ENCODE assay signal across 18 cellular contexts in genomic region chr3:31800436-31800835, GRCh38.
A peak's percentile ranks its signal among the peaks of the same experiment; 100 is the strongest.
DNase-seq lines count a peak whose midpoint lies in the region; ATAC-seq and TF ChIP-seq lines count a peak whose summit lies in the region.
"Had no signal": no experiment of that assay in that cellular context is flagged by ENCODE, and none has a peak within 500 bp of the region (broad histone marks: within the 10 kb centered on the region; RNA-seq: fewer than 3 reads in every experiment).

No MANE protein-coding gene starts in this region.

- DNase-seq in WTC11 (ENCODE audit: low spot score) (no peak), fibroblast of peridontal ligament (ENCODE audit: extremely low read depth) (peak; percentile 72), Karpas-422 (no peak), NCI-H1694 treated with DMSO at 0.1 percent for 48 hours (lab: John Stamatoyannopoulos, UW) (no peak)
- DNase-seq: BE2C; C1 segment of cervical spinal cord; CD4-positive, CD25-positive, alpha-beta regulatory T cell; CD8-positive, alpha-beta memory T cell; COR-L47; DMS 273 treated with DMSO at 0.1 percent for 48 hours; DMS53; DND-41; EL; GOT3; H9 had no signal

- H3K9ac ChIP-seq in Karpas-422 (ENCODE audit: low read length), result no peak overlapping the region

- peaks cover 5% of the 10 kb centered on the region; the same call in 1 of the 2 replicates for H3K36me3 Mint-ChIP-seq in WTC11
- H3K36me3 Mint-ChIP-seq: CD4-positive, CD25-positive, alpha-beta regulatory T cell; CD8-positive, alpha-beta memory T cell had no signal

- no peaks in the 10 kb centered on the region for H3K27me3 ChIP-seq in Karpas-422 (ENCODE audit: low read length)
- H3K27me3 ChIP-seq: BE2C had no signal

- no peaks in the 10 kb centered on the region for H3K27me3 Mint-ChIP-seq in WTC11 (ENCODE audit: low read depth)

- H3K4me3 Mint-ChIP-seq in WTC11, result no peak overlapping the region
- H3K4me3 Mint-ChIP-seq: CD4-positive, CD25-positive, alpha-beta regulatory T cell; CD8-positive, alpha-beta memory T cell; H9 had no signal

- no peak overlapping the region for H2AFZ ChIP-seq in Karpas-422 (ENCODE audit: low read length)

- H3K4me3 ChIP-seq in HEK293 (ENCODE audit: low read depth, low read length) (no peak overlapping the region), Karpas-422 (ENCODE audit: low read length) (no peak overlapping the region)
- H3K4me3 ChIP-seq: GM12878 had no signal

- POLR2A ChIA-PET in HEK293 (lab: Yijun Ruan, JAX) (no interaction called here), WTC11 (lab: Charles Lee) (no interaction called here)

- H3K36me3 ChIP-seq in HEK293 (ENCODE audit: control insufficient read depth in 2 of 2, insufficient read depth in 1 of 2, low read length in 2 of 2), result no peaks in the 10 kb centered on the region
- peaks cover 27% of the 10 kb centered on the region for H3K36me3 ChIP-seq in Karpas-422 (ENCODE audit: insufficient read depth, low read length)
- H3K36me3 ChIP-seq: BE2C had no signal

- TF ChIP-seq CTCF in HEK293 (tag by site-specific recombination; IDR thresholded peaks at IDR 0.05) (no peak), WTC11 (IDR thresholded peaks at IDR 0.05) (no peak)

- no peak overlapping the region for H3K27ac ChIP-seq in HEK293 (ENCODE audit: extremely low read depth, low read depth, low read length)
- no peak overlapping the region for H3K27ac ChIP-seq in Karpas-422 (ENCODE audit: low read length)

- H3K27ac Mint-ChIP-seq in WTC11, result peak overlapping the region; percentile 57; the same call in 1 of the 2 replicates
- H3K27ac Mint-ChIP-seq: CD4-positive, CD25-positive, alpha-beta regulatory T cell; CD8-positive, alpha-beta memory T cell had no signal

- no peak overlapping the region for H3K4me2 ChIP-seq in Karpas-422 (ENCODE audit: low read depth, low read length, poor library complexity, severe bottlenecking)

- no peak for ATAC-seq in WTC11
- ATAC-seq in HG02970 (IDR thresholded peaks at IDR 0.05; ENCODE audit: low FRiP score, unreplicated experiment), result no peak
- ATAC-seq: GM12878 had no signal

- H3K4me1 ChIP-seq in HEK293 (ENCODE audit: control insufficient read depth, insufficient read depth, low read length) (peaks cover 5% of the 10 kb centered on the region; the same call in 1 of the 2 replicates), Karpas-422 (ENCODE audit: low read length) (peaks cover 35% of the 10 kb centered on the region)
- H3K4me1 ChIP-seq: BE2C had no signal

- H3K9me3 Mint-ChIP-seq in WTC11, result no peaks in the 10 kb centered on the region
- H3K9me3 Mint-ChIP-seq: CD8-positive, alpha-beta memory T cell; H9 had no signal

- no peaks in the 10 kb centered on the region for H3K9me3 ChIP-seq in HEK293 (ENCODE audit: control insufficient read depth, insufficient read depth, low read depth, low read length)
- no peaks in the 10 kb centered on the region for H3K9me3 ChIP-seq in Karpas-422 (ENCODE audit: low read length)
- H3K9me3 ChIP-seq: BE2C had no signal

- peaks cover 19% of the 10 kb centered on the region for H3K4me1 Mint-ChIP-seq in WTC11
- H3K4me1 Mint-ChIP-seq: CD4-positive, CD25-positive, alpha-beta regulatory T cell; CD8-positive, alpha-beta memory T cell had no signal

- no peaks in the 10 kb centered on the region for H3K9me2 ChIP-seq in Karpas-422 (replicated peaks; ENCODE audit: insufficient read depth, low read length)

- peaks cover 93% of the 10 kb centered on the region for H3K79me2 ChIP-seq in Karpas-422 (ENCODE audit: low read length)

- no peaks in the 10 kb centered on the region for H4K20me1 ChIP-seq in Karpas-422 (ENCODE audit: insufficient read depth, low read depth, low read length)

- CTCF ChIA-PET in HEK293 (lab: Yijun Ruan, JAX) (no interaction called here), WTC11 (lab: Charles Lee) (no interaction called here)

TF ChIP-seq in HEK293, 187 proteins besides CTCF, POLR2A, EP300 and RAD21:
- TF ChIP-seq OSR2 (tag by site-specific recombination; IDR thresholded peaks at IDR 0.05) (peak; percentile 36; the same call in 1 of the 2 replicates), ZNF274 (IDR thresholded peaks at IDR 0.05; ENCODE audit: low read length) (no peak), ZNF274 (tag by site-specific recombination; IDR thresholded peaks at IDR 0.05; ENCODE audit: borderline replicate concordance) (no peak), KLF1 (tag by site-specific recombination; IDR thresholded peaks at IDR 0.05) (peak; percentile 75), ZNF837 (tag by site-specific recombination; IDR thresholded peaks at IDR 0.05) (no peak), ZNF121 (tag by site-specific recombination; IDR thresholded peaks at IDR 0.05) (no peak), ZNF155 (tag by site-specific recombination; IDR thresholded peaks at IDR 0.05) (no peak), ZNF692 (tag by site-specific recombination; IDR thresholded peaks at IDR 0.05) (no peak), PRDM6 (tag by site-specific recombination; IDR thresholded peaks at IDR 0.05) (peak; percentile 68), KLF8 (tag by site-specific recombination; IDR thresholded peaks at IDR 0.05) (no peak)

TF ChIP-seq in WTC11, 78 proteins besides CTCF, POLR2A, EP300 and RAD21:
- TF ChIP-seq PREB (CRISPR knock-in tag; IDR thresholded peaks at IDR 0.05; ENCODE audit: borderline replicate concordance) (no peak), TCF7 (CRISPR knock-in tag; IDR thresholded peaks at IDR 0.05; ENCODE audit: low read depth) (no peak), E2F4 (CRISPR knock-in tag; IDR thresholded peaks at IDR 0.05; ENCODE audit: borderline replicate concordance, low read depth) (no peak), TP53 (CRISPR knock-in tag; IDR thresholded peaks at IDR 0.05) (no peak), FOXP4 (CRISPR knock-in tag; IDR thresholded peaks at IDR 0.05) (no peak), ZBTB21 (CRISPR knock-in tag; IDR thresholded peaks at IDR 0.05; ENCODE audit: borderline replicate concordance) (no peak), ZBTB43 (CRISPR knock-in tag; IDR thresholded peaks at IDR 0.05) (no peak), USF2 (CRISPR knock-in tag; IDR thresholded peaks at IDR 0.05) (no peak)
